In genomic region chr16:89170346-89171215, GRCh38 we compare ENCODE assay signal across 8 cellular contexts. TPM values are rescaled to one million over a fixed set of nuclear protein-coding genes. Genes with fewer than 3 reads are reported as not detected.
DNase-seq lines count a peak whose midpoint lies in the region; ATAC-seq and TF ChIP-seq lines count a peak whose summit lies in the region.

No MANE protein-coding gene starts in this region.

- TF ChIP-seq POLR2A in esophagus squamous epithelium (IDR thresholded peaks at IDR 0.05) (no peak), GM18505 (IDR thresholded peaks at IDR 0.05; ENCODE audit: borderline replicate concordance, extremely low read depth, insufficient read depth, insufficient read length) (no peak)

- H3K4me3 ChIP-seq in esophagus squamous epithelium, result peak overlapping the region in 3 of 4 donors; percentile 11 to 49 (median 34)

- peaks cover 20 to 34% (median 23%) of the 10 kb centered on the region in 3 donors for H3K4me1 ChIP-seq in esophagus squamous epithelium

- H3K9me3 ChIP-seq in esophagus squamous epithelium, result no peaks in the 10 kb centered on the region

- intact Hi-C loops in esophagus squamous epithelium (cut with DNase I), result loop anchor here (5.0 kb wide), 1 partner anchor 433 kb away; no protein-coding TSS in a partner anchor

- 2 to 5% methylated on average over 20 to 21 of the region's 34 CpGs for WGBS in esophagus squamous epithelium, 2 donors

- peaks cover 0 to 96% (median 15%) of the 10 kb centered on the region in 4 donors for H3K27me3 ChIP-seq in esophagus squamous epithelium

- H3K36me3 ChIP-seq in esophagus squamous epithelium, result no peaks in the 10 kb centered on the region

- ATAC-seq in GM18505 (IDR thresholded peaks at IDR 0.05; ENCODE audit: unreplicated experiment) (no peak), GM19455 (IDR thresholded peaks at IDR 0.05; ENCODE audit: unreplicated experiment) (no peak)

- no peak overlapping the region for H3K27ac ChIP-seq in esophagus squamous epithelium

- peak; percentile 41 for DNase-seq in stimulated activated CD4-positive, alpha-beta T cell treated with anti-CD3 and anti-CD28 coated beads, Interleukin-15, amount 100 ng/mL, for 24 hours
- DNase-seq in stimulated activated CD4-positive, alpha-beta T cell treated with anti-CD3 and anti-CD28 coated beads, Interleukin-2, amount 100 ng/mL, for 24 hours, result no peak
- DNase-seq in OCI-M1 (lab: John Stamatoyannopoulos, UW) (peak; percentile 31), esophagus squamous epithelium (lab: John Stamatoyannopoulos, UW) (no peak), germinal center (ENCODE audit: low spot score) (no peak)
- peak; percentile 47 for DNase-seq in stimulated activated CD8-positive, alpha-beta memory T cell treated with anti-CD3 and anti-CD28 coated beads, Interleukin-4, amount 100 ng/mL, for 48 hours

- TF ChIP-seq CTCF in esophagus squamous epithelium (IDR thresholded peaks at IDR 0.05), result no peak

RNA-seq across cellular contexts. Expression of gene CDH15, which starts 1.0 kb away (rescaled TPM):
- not detected for total RNA-seq in esophagus squamous epithelium

RNA-seq across cellular contexts. Expression of gene SLC22A31, which starts 29.8 kb away (rescaled TPM):
- not detected for total RNA-seq in esophagus squamous epithelium

RNA-seq across cellular contexts. Expression of gene ZNF778, which starts 46.9 kb away (rescaled TPM):
- 10 to 100 TPM in 1 of 4 donors, 1 to 10 TPM in 3; 3.4 to 10.7 (median 6.5) TPM for total RNA-seq in esophagus squamous epithelium

Comparison
In these comparisons a context has a peak if more than half of its experiments do, and no peak if none do; other contexts are left out.
1. DNase-seq: peak in stimulated activated CD4-positive, alpha-beta T cell treated with anti-CD3 and anti-CD28 coated beads, Interleukin-15, amount 100 ng/mL, for 24 hours (single experiment), OCI-M1 (single experiment) and stimulated activated CD8-positive, alpha-beta memory T cell treated with anti-CD3 and anti-CD28 coated beads, Interleukin-4, amount 100 ng/mL, for 48 hours (single experiment); none in stimulated activated CD4-positive, alpha-beta T cell treated with anti-CD3 and anti-CD28 coated beads, Interleukin-2, amount 100 ng/mL, for 24 hours (0 of 2), esophagus squamous epithelium (single experiment) and germinal center (single experiment).